In the genomic region with DNA sequence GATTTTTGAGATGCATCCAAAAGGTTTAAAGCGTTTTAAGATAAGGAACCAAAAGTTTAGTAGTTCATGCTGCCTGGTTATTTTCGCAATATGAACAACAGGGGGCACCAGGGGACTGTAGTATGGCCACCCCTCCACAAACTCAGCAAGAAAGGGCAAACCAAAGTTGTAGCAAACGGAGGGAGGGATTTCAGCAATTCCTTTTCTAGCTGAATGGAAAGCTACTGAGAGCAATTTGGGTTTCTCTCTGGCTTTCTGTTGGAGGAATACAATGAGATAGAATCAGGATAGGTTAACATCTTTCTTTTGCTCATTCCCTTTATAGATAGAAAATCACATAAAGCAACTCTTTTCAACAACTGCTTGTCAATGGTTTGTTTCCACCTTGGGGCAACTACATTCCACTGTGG, we compare ENCODE assay signal across 1 cellular context.
A peak's percentile ranks its signal among the peaks of the same experiment; 100 is the strongest.
TF ChIP-seq lines count a peak whose summit lies in the region.

No MANE protein-coding gene starts in this region.

TF ChIP-seq in K562, 482 proteins besides CTCF, POLR2A, EP300 and RAD21 (continued from another document):
- TF ChIP-seq ZNF740 (CRISPR knock-in tag; IDR thresholded peaks at IDR 0.05) (no peak), ZNF740 (tag; IDR thresholded peaks at IDR 0.05) (no peak), HNRNPUL1 (IDR thresholded peaks at IDR 0.05; ENCODE audit: low read length) (no peak), CC2D1A (IDR thresholded peaks at IDR 0.05) (peak; percentile 59; the same call in 1 of the 2 replicates), HMG20B (CRISPR knock-in tag; IDR thresholded peaks at IDR 0.05) (no peak), ARID1B (IDR thresholded peaks at IDR 0.05) (no peak), TBL1XR1 (IDR thresholded peaks at IDR 0.05; ENCODE audit: low read length in 2 of 2) (no peak), ZNF644 (tag; IDR thresholded peaks at IDR 0.05; ENCODE audit: low read depth) (no peak), POLR2G (IDR thresholded peaks at IDR 0.05; ENCODE audit: low read depth, low read length) (no peak), ZNF354B (CRISPR knock-in tag; IDR thresholded peaks at IDR 0.05) (no peak), ZZZ3 (IDR thresholded peaks at IDR 0.05) (no peak)
- TF ChIP-seq, protein P1, sequence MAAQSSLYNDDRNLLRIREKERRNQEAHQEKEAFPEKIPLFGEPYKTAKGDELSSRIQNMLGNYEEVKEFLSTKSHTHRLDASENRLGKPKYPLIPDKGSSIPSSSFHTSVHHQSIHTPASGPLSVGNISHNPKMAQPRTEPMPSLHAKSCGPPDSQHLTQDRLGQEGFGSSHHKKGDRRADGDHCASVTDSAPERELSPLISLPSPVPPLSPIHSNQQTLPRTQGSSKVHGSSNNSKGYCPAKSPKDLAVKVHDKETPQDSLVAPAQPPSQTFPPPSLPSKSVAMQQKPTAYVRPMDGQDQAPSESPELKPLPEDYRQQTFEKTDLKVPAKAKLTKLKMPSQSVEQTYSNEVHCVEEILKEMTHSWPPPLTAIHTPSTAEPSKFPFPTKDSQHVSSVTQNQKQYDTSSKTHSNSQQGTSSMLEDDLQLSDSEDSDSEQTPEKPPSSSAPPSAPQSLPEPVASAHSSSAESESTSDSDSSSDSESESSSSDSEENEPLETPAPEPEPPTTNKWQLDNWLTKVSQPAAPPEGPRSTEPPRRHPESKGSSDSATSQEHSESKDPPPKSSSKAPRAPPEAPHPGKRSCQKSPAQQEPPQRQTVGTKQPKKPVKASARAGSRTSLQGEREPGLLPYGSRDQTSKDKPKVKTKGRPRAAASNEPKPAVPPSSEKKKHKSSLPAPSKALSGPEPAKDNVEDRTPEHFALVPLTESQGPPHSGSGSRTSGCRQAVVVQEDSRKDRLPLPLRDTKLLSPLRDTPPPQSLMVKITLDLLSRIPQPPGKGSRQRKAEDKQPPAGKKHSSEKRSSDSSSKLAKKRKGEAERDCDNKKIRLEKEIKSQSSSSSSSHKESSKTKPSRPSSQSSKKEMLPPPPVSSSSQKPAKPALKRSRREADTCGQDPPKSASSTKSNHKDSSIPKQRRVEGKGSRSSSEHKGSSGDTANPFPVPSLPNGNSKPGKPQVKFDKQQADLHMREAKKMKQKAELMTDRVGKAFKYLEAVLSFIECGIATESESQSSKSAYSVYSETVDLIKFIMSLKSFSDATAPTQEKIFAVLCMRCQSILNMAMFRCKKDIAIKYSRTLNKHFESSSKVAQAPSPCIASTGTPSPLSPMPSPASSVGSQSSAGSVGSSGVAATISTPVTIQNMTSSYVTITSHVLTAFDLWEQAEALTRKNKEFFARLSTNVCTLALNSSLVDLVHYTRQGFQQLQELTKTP (IDR thresholded peaks at IDR 0.05; ENCODE audit: low read depth in 1 of 2, partially characterized antibody in 2 of 2), result no peak
- TF ChIP-seq, protein P2, sequence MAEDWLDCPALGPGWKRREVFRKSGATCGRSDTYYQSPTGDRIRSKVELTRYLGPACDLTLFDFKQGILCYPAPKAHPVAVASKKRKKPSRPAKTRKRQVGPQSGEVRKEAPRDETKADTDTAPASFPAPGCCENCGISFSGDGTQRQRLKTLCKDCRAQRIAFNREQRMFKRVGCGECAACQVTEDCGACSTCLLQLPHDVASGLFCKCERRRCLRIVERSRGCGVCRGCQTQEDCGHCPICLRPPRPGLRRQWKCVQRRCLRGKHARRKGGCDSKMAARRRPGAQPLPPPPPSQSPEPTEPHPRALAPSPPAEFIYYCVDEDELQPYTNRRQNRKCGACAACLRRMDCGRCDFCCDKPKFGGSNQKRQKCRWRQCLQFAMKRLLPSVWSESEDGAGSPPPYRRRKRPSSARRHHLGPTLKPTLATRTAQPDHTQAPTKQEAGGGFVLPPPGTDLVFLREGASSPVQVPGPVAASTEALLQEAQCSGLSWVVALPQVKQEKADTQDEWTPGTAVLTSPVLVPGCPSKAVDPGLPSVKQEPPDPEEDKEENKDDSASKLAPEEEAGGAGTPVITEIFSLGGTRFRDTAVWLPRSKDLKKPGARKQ (CRISPR knock-in tag; IDR thresholded peaks at IDR 0.05), result no peak
